In the genomic region with DNA sequence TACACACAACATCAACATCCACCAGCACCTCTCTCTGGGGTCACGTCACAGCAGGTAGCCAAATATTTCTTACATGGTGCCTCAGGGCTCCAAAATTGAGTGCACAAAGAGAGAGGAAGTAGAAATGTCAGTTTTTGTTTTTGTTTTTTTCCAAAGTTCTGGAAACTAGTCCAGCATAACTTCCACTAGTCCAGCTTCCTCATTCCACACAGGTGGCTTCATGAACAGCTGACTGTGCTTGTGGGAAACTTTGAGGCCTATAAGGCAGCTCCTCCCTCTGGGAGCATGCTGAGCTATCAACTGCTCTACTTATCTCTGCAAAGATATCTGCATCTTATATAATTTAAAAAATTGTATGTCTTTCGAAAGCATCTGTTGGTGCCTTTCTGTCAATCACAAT, we compare ENCODE assay signal across 23 cellular contexts.
DNase-seq lines count a peak whose midpoint lies in the region; ATAC-seq and TF ChIP-seq lines count a peak whose summit lies in the region.
"Had no signal": no experiment of that assay in that cellular context is flagged by ENCODE, and none has a peak within 500 bp of the region (broad histone marks: within the 10 kb centered on the region; RNA-seq: fewer than 3 reads in every experiment).

No MANE protein-coding gene starts in this region.

- H3K36me3 ChIP-seq in heart left ventricle (no peaks in the 10 kb centered on the region), tibial nerve (no peaks in the 10 kb centered on the region)
- H3K36me3 ChIP-seq: BLaER1 treated with 17β-estradiol and CSF1 and Interleukin-3, amounts not matched to agents 10 nM and 100 nM; neutrophil; spleen; thyroid gland had no signal

- ATAC-seq in heart left ventricle = no peak
- ATAC-seq in GM18517 (IDR thresholded peaks at IDR 0.05; ENCODE audit: unreplicated experiment) = no peak
- ATAC-seq: stimulated activated naive CD8-positive, alpha-beta T cell treated with anti-CD3 and anti-CD28 coated beads, Interleukin-15, Interleukin-2, amounts not matched to agents 100 U/mL and 50 U/mL, for 24 hours had no signal

- 82 to 92% (median 90%) methylated on average over 2 of the region's 2 CpGs for WGBS in heart left ventricle, 4 donors
- WGBS in tibial nerve, 2 donors = 91 to 98% methylated on average over 2 of the region's 2 CpGs

- H3K27ac ChIP-seq in heart left ventricle = no peak overlapping the region
- no peak overlapping the region for H3K27ac ChIP-seq in tibial nerve
- H3K27ac ChIP-seq: BLaER1 treated with 17β-estradiol and CSF1 and Interleukin-3, amounts not matched to agents 10 nM and 100 nM; coronary artery; HL-60; neutrophil; RWPE1; spleen; thyroid gland had no signal

- no peak for TF ChIP-seq EP300 in tibial nerve (IDR thresholded peaks at IDR 0.05)

- H3K4me1 ChIP-seq in heart left ventricle (no peaks in the 10 kb centered on the region), tibial nerve (no peaks in the 10 kb centered on the region)
- H3K4me1 ChIP-seq: Caco-2, spleen, thyroid gland had no signal

- H3K9me3 ChIP-seq in heart left ventricle (no peaks in the 10 kb centered on the region), tibial nerve (no peaks in the 10 kb centered on the region)
- H3K9me3 ChIP-seq: BLaER1 treated with 17β-estradiol and CSF1 and Interleukin-3, amounts not matched to agents 10 nM and 100 nM; Caco-2; neutrophil; spleen; thyroid gland had no signal

- H3K4me3 ChIP-seq in AG10803 (ENCODE audit: low read length) (no peak overlapping the region), choroid plexus epithelial cell (ENCODE audit: low read depth, low read length) (no peak overlapping the region), heart left ventricle (no peak overlapping the region), tibial nerve (no peak overlapping the region)
- H3K4me3 ChIP-seq: BLaER1 treated with 17β-estradiol and CSF1 and Interleukin-3, amounts not matched to agents 10 nM and 100 nM; coronary artery; spleen; thyroid gland had no signal

- intact Hi-C loops in heart left ventricle (cut with DNase I) = loop anchor here in 2 of 10 donors (5.0 to 10.0 kb wide), 2 partner anchors 560 to 572 kb away; no protein-coding TSS in a partner anchor

- H3K27me3 ChIP-seq in heart left ventricle (no peaks in the 10 kb centered on the region), tibial nerve (no peaks in the 10 kb centered on the region)
- H3K27me3 ChIP-seq: BLaER1 treated with 17β-estradiol and CSF1 and Interleukin-3, amounts not matched to agents 10 nM and 100 nM; neutrophil; spleen; thyroid gland had no signal

- TF ChIP-seq CTCF in AG10803 (conservative IDR thresholded peaks at IDR 0.05; ENCODE audit: low read length) (no peak), choroid plexus epithelial cell (conservative IDR thresholded peaks at IDR 0.05; ENCODE audit: low read depth, low read length) (no peak), heart left ventricle (IDR thresholded peaks at IDR 0.05) (no peak), tibial nerve (IDR thresholded peaks at IDR 0.05) (no peak)

- TF ChIP-seq POLR2A in heart left ventricle (IDR thresholded peaks at IDR 0.05) (no peak), tibial nerve (IDR thresholded peaks at IDR 0.05) (no peak)

- DNase-seq in AG10803 (ENCODE audit: low read depth) (peak; percentile 4), HT-29 (ENCODE audit: low spot score) (peak; percentile 72), choroid plexus epithelial cell (ENCODE audit: low read depth) (peak; percentile 43), mucosa of gallbladder (ENCODE audit: low spot score) (peak; percentile 21), heart left ventricle (no peak), tibial nerve (ENCODE audit: low spot score in 2 of 2) (no peak)
- DNase-seq in activated naive CD4-positive, alpha-beta T cell treated with Interleukin-2 at 50 U/mL for 16 hours = no peak
- DNase-seq: activated CD8-positive, alpha-beta memory T cell treated with anti-CD3 and anti-CD28 coated beads, Interleukin-2, amount 50 U/mL, for 4 hours; activated naive CD8-positive, alpha-beta T cell treated with anti-CD3 and anti-CD28 coated beads, Interleukin-2, amount 10 ng/mL, durations not matched to agents 7 days and 5 days; IMR-90; MM.1S; NCI-H2171; spleen; stimulated activated CD4-positive, alpha-beta T cell treated with anti-CD3 and anti-CD28 coated beads, Interleukin-4, amount 100 ng/mL, for 24 hours; stimulated activated naive CD8-positive, alpha-beta T cell treated with anti-CD3 and anti-CD28 coated beads, Interleukin-15, Interleukin-2, amounts not matched to agents 100 U/mL and 50 U/mL, for 24 hours; thyroid gland had no signal

Comparison
In these comparisons a context has a peak if more than half of its experiments do, and no peak if none do; other contexts are left out.
1. DNase-seq: peak in AG10803 (single experiment), HT-29 (single experiment), choroid plexus epithelial cell (single experiment) and mucosa of gallbladder (single experiment); none in heart left ventricle (0 of 5), tibial nerve (0 of 2) and activated naive CD4-positive, alpha-beta T cell treated with Interleukin-2 at 50 U/mL for 16 hours (single experiment).